In the genomic region with DNA sequence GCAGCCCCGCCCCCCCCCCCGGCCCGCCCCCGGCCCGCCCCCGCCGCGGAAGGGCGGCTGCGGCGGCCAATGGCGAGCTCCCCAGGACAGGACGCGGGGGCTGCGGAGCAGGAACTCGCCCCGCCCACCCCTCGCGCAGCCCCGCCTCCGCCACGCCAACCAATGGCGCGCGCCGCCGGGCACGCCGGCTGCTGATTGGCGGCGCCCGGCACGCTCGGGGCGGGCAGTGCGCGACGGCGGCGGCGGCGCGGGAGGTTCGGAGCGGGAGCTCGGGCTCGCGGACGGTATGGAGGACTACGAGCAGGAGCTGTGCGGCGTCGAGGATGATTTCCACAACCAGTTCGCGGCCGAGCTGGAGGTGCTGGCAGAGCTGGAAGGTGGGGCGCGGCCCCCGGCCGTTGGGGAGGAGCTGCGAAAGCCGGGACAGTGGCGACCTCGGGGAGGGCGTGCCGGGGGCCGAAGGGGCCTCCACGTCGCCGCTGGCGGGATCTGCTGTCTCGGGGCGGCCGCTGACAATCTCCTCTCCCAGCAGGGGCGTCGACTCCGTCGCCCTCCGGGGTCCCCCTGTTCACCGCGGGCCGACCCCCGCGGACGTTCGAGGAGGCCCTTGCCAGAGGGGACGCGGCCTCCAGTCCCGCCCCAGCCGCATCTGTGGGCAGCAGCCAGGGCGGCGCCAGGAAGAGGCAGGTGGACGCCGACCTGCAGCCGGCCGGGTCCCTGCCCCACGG, we compare ENCODE assay signal across 8 cellular contexts. TPM values are rescaled to one million over a fixed set of nuclear protein-coding genes. Genes with fewer than 3 reads are reported as not detected.
DNase-seq lines count a peak whose midpoint lies in the region; TF ChIP-seq lines count a peak whose summit lies in the region.

A gene (plus strand): TSS at position 222 of the 728 bp plus-strand sequence. CDS start 65 bp downstream, at position 287.

- no peaks in the 10 kb centered on the region for H3K9me2 ChIP-seq in SK-N-SH

- DNase-seq in GM03348 (ENCODE audit: low spot score) = peak; percentile 100
- DNase-seq in HFFc6 = peak; percentile 83
- DNase-seq in NB4 (ENCODE audit: low read depth) = peak; percentile 88
- DNase-seq in SK-N-SH = peak; percentile 100
- peak; percentile 93 for DNase-seq in activated naive CD4-positive, alpha-beta T cell treated with anti-CD3 and anti-CD28 coated beads, Interleukin-2, amount 50 U/mL, for 16 hours
- peak; percentile 100 for DNase-seq in germinal center (ENCODE audit: low spot score)
- peak; percentile 13 for DNase-seq in non-pigmented ciliary epithelial cell (ENCODE audit: low read depth)
- peak; percentile 42 to 94 (median 82) for DNase-seq in substantia nigra (lab: John Stamatoyannopoulos, UW)

- CTCF ChIA-PET in SK-N-SH (lab: Yijun Ruan, JAX) = interaction anchor here (0.9 to 8.9 kb wide), 2 partner anchors 74 to 78 kb away, joined by 3 to 127 read pairs; a partner anchor contains a TSS

- POLR2A ChIA-PET in SK-N-SH (lab: Yijun Ruan, JAX) = interaction anchor here (0.6 to 2.2 kb wide), 6 partner anchors 11 to 430 kb away, joined by 3 to 18 read pairs (median 4); a partner anchor contains a TSS

- no peaks in the 10 kb centered on the region for H3K27me3 ChIP-seq in SK-N-SH (ENCODE audit: insufficient read depth)

- H3K36me3 Mint-ChIP-seq in HFFc6 (ENCODE audit: low read depth) = peaks cover 10% of the 10 kb centered on the region; the same call in 1 of the 2 replicates

- H3F3A ChIP-seq in SK-N-SH (replicated peaks; ENCODE audit: insufficient read depth) = no peaks in the 10 kb centered on the region

- peaks cover 0 to 19% of the 10 kb centered on the region in 2 experiments; a peak in 1 of 4 replicates for H3K4me1 ChIP-seq in SK-N-SH (ENCODE audit: control insufficient read depth in 1 of 2, insufficient read depth in 2 of 2, low read depth in 1 of 2, low read length in 1 of 2)

- H2AFZ ChIP-seq in SK-N-SH (ENCODE audit: low read depth) = peak within 1 kb of the TSS; percentile 83

- no peak for TF ChIP-seq RAD21 in SK-N-SH (IDR thresholded peaks at IDR 0.05; ENCODE audit: low read length)

- H3K9me3 Mint-ChIP-seq in HFFc6 = no peaks in the 10 kb centered on the region

- H3K27me3 Mint-ChIP-seq in HFFc6 (ENCODE audit: insufficient read depth) = no peaks in the 10 kb centered on the region

- no peaks in the 10 kb centered on the region for H3K4me1 Mint-ChIP-seq in HFFc6 (ENCODE audit: low read depth)

- peak within 1 kb of the TSS; percentile 91 for H3K4me3 Mint-ChIP-seq in HFFc6

- no peak for TF ChIP-seq EP300 in SK-N-SH (IDR thresholded peaks at IDR 0.05; ENCODE audit: borderline replicate concordance in 1 of 2, low read depth in 1 of 2, low read length in 1 of 2)

- H3K4me3 ChIP-seq in NB4 (ENCODE audit: low read depth, low read length) (peak within 1 kb of the TSS; percentile 75), SK-N-SH (ENCODE audit: low read depth in 2 of 2, low read length in 1 of 2) (peak within 1 kb of the TSS; percentile 84 to 91)

- no peak for TF ChIP-seq POLR2A in NB4 (IDR thresholded peaks at IDR 0.05; ENCODE audit: extremely low read depth, insufficient read length)

- H3K9me3 ChIP-seq in SK-N-SH = no peaks in the 10 kb centered on the region

- H4K20me1 ChIP-seq in SK-N-SH (ENCODE audit: insufficient read depth) = peaks cover 23% of the 10 kb centered on the region; the same call in 1 of the 2 replicates

- peak within 1 kb of the TSS; percentile 55; the same call in 1 of the 2 replicates for H3K27ac Mint-ChIP-seq in HFFc6

- peak within 1 kb of the TSS in 1 of 2 experiments; percentile 76; a peak in 2 of 4 replicates for H3K27ac ChIP-seq in SK-N-SH (ENCODE audit: low read depth in 2 of 2, low read length in 1 of 2)
- peak within 1 kb of the TSS; percentile 74 for H3K27ac ChIP-seq in substantia nigra (ENCODE audit: low read depth, low read length, poor library complexity, severe bottlenecking)

- no peak; the same call in 1 of the 2 replicates for TF ChIP-seq CTCF in HFFc6 (IDR thresholded peaks at IDR 0.05)
- TF ChIP-seq CTCF in NB4 (IDR thresholded peaks at IDR 0.05; ENCODE audit: low read depth, low read length) = no peak
- no peak for TF ChIP-seq CTCF in SK-N-SH (IDR thresholded peaks at IDR 0.05)

- 0% methylated on average over 26 of the region's 97 CpGs for WGBS in SK-N-SH (ENCODE audit: low lambda C conversion rate)

- peaks cover 31% of the 10 kb centered on the region for H3K79me2 ChIP-seq in SK-N-SH (ENCODE audit: insufficient read depth)

- peaks cover 0 to 16% of the 10 kb centered on the region in 2 experiments for H3K36me3 ChIP-seq in SK-N-SH (replicated peaks in 1 of 2; ENCODE audit: control insufficient read depth in 1 of 2, insufficient read depth in 2 of 2, low read length in 1 of 2)

- H3K4me2 ChIP-seq in SK-N-SH = peak within 1 kb of the TSS; percentile 100

- peak within 1 kb of the TSS; percentile 83 for H3K9ac ChIP-seq in SK-N-SH

TF ChIP-seq in SK-N-SH, 30 proteins besides CTCF, POLR2A, EP300 and RAD21:
- TF ChIP-seq, protein P1, sequence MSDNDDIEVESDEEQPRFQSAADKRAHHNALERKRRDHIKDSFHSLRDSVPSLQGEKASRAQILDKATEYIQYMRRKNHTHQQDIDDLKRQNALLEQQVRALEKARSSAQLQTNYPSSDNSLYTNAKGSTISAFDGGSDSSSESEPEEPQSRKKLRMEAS (IDR thresholded peaks at IDR 0.05; ENCODE audit: low read depth) = peak; percentile 47; the same call in 1 of the 2 replicates
- TF ChIP-seq NFIC (IDR thresholded peaks at IDR 0.05; ENCODE audit: borderline replicate concordance) (no peak), JUND (IDR thresholded peaks at IDR 0.05) (no peak), NRF1 (IDR thresholded peaks at IDR 0.05; ENCODE audit: low read depth, low read length) (peak; percentile 49; the same call in 1 of the 2 replicates), SIN3A (IDR thresholded peaks at IDR 0.05; ENCODE audit: borderline replicate concordance, low read depth, low read length) (peak; percentile 86; the same call in 1 of the 2 replicates), RCOR1 (IDR thresholded peaks at IDR 0.05; ENCODE audit: low read length) (no peak), MXI1 (IDR thresholded peaks at IDR 0.05; ENCODE audit: low read depth, low read length) (peak; percentile 87), GABPA (IDR thresholded peaks at IDR 0.05; ENCODE audit: low read depth) (peak; percentile 57; the same call in 1 of the 2 replicates)
- TF ChIP-seq, protein P2, sequence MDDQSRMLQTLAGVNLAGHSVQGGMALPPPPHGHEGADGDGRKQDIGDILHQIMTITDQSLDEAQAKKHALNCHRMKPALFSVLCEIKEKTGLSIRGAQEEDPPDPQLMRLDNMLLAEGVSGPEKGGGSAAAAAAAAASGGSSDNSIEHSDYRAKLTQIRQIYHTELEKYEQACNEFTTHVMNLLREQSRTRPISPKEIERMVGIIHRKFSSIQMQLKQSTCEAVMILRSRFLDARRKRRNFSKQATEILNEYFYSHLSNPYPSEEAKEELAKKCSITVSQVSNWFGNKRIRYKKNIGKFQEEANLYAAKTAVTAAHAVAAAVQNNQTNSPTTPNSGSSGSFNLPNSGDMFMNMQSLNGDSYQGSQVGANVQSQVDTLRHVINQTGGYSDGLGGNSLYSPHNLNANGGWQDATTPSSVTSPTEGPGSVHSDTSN (IDR thresholded peaks at IDR 0.05) = peak; percentile 91

RNA-seq across cellular contexts. Expression of the gene that starts here (rescaled TPM):
- 10 to 100 TPM; 15.2 to 31.7 (median 26.0) TPM for total RNA-seq in HFFc6 (2021; fragmentation: NEBNext Ultra II Directional; extraction: Animal tissue kit (Norgen Biotek cat#: 25700))
- 17.7 and 18.0 TPM in 2 replicates for polyA plus RNA-seq in SK-N-SH (2012; rRNA removed)
- 2.9 and 4.9 TPM in 2 replicates for polyA plus RNA-seq in SK-N-SH (2012; cell fraction: cytosol; rRNA removed)
- polyA plus RNA-seq in SK-N-SH (2012; cell fraction: nucleus; rRNA removed) = 109 and 165 TPM in 2 replicates

Comparison
In these comparisons a context has a peak if more than half of its experiments do, and no peak if none do; other contexts are left out.
1. DNase-seq: peak in every context shown above with its lines; median percentile 100 in GM03348; 100 in SK-N-SH; 100 in germinal center; 93 in activated naive CD4-positive, alpha-beta T cell treated with anti-CD3 and anti-CD28 coated beads, Interleukin-2, amount 50 U/mL, for 16 hours; 88 in NB4; 83 in HFFc6; 82 in substantia nigra; 13 in non-pigmented ciliary epithelial cell.